1 cellular context compared by ENCODE assay signal in genomic region chr4:38007645-38008044, GRCh38.
TF ChIP-seq lines count a peak whose summit lies in the region.

No MANE protein-coding gene starts in this region.

TF ChIP-seq in IMR-90, 13 proteins besides CTCF, POLR2A, EP300 and RAD21 (continued from another document):
- TF ChIP-seq ELK1 (IDR thresholded peaks at IDR 0.05; ENCODE audit: borderline replicate concordance, low read depth, low read length) (no peak), MXI1 (IDR thresholded peaks at IDR 0.05; ENCODE audit: borderline replicate concordance, low read depth, low read length) (no peak), MAZ (IDR thresholded peaks at IDR 0.05; ENCODE audit: borderline replicate concordance, low read depth, low read length) (no peak), USF2 (IDR thresholded peaks at IDR 0.05; ENCODE audit: low read depth, low read length) (no peak), NFE2L2 (IDR thresholded peaks at IDR 0.05; ENCODE audit: low read depth, low read length) (no peak), RFX5 (IDR thresholded peaks at IDR 0.05; ENCODE audit: low read depth, low read length) (no peak), CHD1 (IDR thresholded peaks at IDR 0.05; ENCODE audit: low read depth, low read length) (no peak), SMC3 (IDR thresholded peaks at IDR 0.05; ENCODE audit: low read depth, low read length) (no peak), CEBPB (IDR thresholded peaks at IDR 0.05; ENCODE audit: low read depth, low read length) (no peak), RCOR1 (IDR thresholded peaks at IDR 0.05; ENCODE audit: insufficient replicate concordance, low read length) (no peak), BHLHE40 (IDR thresholded peaks at IDR 0.05; ENCODE audit: low read depth, low read length) (no peak)
TF ChIP-seq in IMR-90: peak in this region for 0.
